Comparison of ENCODE assay signal across 38 cellular contexts in the genomic region with DNA sequence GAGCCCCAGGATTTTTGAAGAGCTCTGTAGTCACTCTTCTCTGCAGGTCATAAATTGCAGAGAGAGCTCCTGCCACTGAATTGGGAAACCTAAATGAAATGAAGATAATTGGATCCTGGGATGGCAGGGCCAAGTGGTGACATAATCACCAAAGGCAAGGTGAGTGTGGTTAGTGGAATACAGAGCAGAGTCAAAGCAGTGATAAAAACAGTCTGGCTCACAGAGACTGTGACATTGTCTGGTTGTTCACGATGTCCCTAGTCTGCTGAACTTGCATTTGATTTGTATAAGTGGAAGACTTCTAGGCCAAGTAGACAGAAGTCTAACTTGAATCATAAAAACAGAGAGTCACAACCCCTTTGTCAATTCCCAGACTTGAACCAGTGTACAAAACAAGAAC. TPM values are rescaled to one million over a fixed set of nuclear protein-coding genes. Genes with fewer than 3 reads are reported as not detected.
"Had no signal": no experiment of that assay in that cellular context is flagged by ENCODE, and none has a peak within 500 bp of the region (broad histone marks: within the 10 kb centered on the region; RNA-seq: fewer than 3 reads in every experiment).

No MANE protein-coding gene starts in this region.

- FAIRE-seq: astrocyte, TTC549 had no signal

- H3K27ac ChIP-seq: adrenal gland, body of pancreas, brain microvascular endothelial cell, breast epithelium, cardiac muscle cell, VCaP had no signal

- H3K36me3 ChIP-seq: adrenal gland, brain microvascular endothelial cell, breast epithelium, cardiac muscle cell had no signal

- H3K27me3 ChIP-seq: adrenal gland, body of pancreas, brain microvascular endothelial cell, breast epithelium, cardiac muscle cell had no signal

- DNase-seq: activated B cell treated with CpG ODN at 0.5 μM for 24 hours; activated CD4-positive, alpha-beta memory T cell treated with anti-CD3 and anti-CD28 coated beads for 36 hours; activated CD4-positive, alpha-beta T cell treated with anti-CD3 and anti-CD28 coated beads for 4 hours; activated CD4-positive, alpha-beta T cell treated with anti-CD3 and anti-CD28 coated beads, Interleukin-2, amount 10 ng/mL, durations not matched to agents 24 days and 14 days; activated CD4-positive, alpha-beta T cell treated with anti-CD3 and anti-CD28 coated beads, Interleukin-2, amount 50 U/mL, for 1 hour; activated CD4-positive, alpha-beta T cell treated with anti-CD3 and anti-CD28 coated beads, Interleukin-2, amount 50 U/mL, for 4 hours; activated CD4-positive, CD25-positive, alpha-beta regulatory T cell treated with anti-CD3 and anti-CD28 coated beads, Interleukin-2, amount 50 U/mL, for 72 hours; activated CD8-positive, alpha-beta memory T cell treated with anti-CD3 and anti-CD28 coated beads, Interleukin-2, amount 50 U/mL, for 4 hours; activated CD8-positive, alpha-beta T cell treated with anti-CD3 and anti-CD28 coated beads for 36 hours; activated effector memory CD4-positive, alpha-beta T cell treated with anti-CD3 and anti-CD28 coated beads, Interleukin-2, amount 50 U/mL, for 16 hours; activated gamma-delta T cell treated with Interleukin-2 at 50 U/mL for 16 hours; activated naive CD4-positive, alpha-beta T cell; activated naive CD4-positive, alpha-beta T cell treated with anti-CD3 and anti-CD28 coated beads for 36 hours; activated naive CD4-positive, alpha-beta T cell treated with anti-CD3 and anti-CD28 coated beads, Interleukin-2, amount 50 U/mL, for 16 hours; activated naive CD8-positive, alpha-beta T cell treated with anti-CD3 and anti-CD28 coated beads for 36 hours; activated T-cell treated with anti-CD3 and anti-CD28 coated beads for 4 hours; activated T-cell treated with anti-CD3 and anti-CD28 coated beads, Interleukin-2, amount 50 U/mL, for 1 hour; activated T-cell treated with anti-CD3 and anti-CD28 coated beads, Interleukin-2, amount 50 U/mL, for 4 hours; activated T-cell treated with anti-CD3 and anti-CD28 coated beads, Interleukin-2, amount 50 U/mL, for 72 hours; adrenal gland; amniotic stem cell; aorta; body of pancreas; brain microvascular endothelial cell; central memory CD4-positive, alpha-beta T cell; T-helper 1 cell; T-helper 2 cell; T-helper 9 cell had no signal

- H3K9me3 ChIP-seq: adrenal gland, body of pancreas, breast epithelium had no signal

- H3K4me3 ChIP-seq: adrenal gland, body of pancreas, breast epithelium, cardiac muscle cell had no signal

- ATAC-seq: activated CD8-positive, alpha-beta T cell treated with anti-CD3 and anti-CD28 coated beads for 36 hours; activated naive CD4-positive, alpha-beta T cell treated with anti-CD3 and anti-CD28 coated beads, Interleukin-2, amount 50 U/mL, for 72 hours; activated T-cell treated with anti-CD3 and anti-CD28 coated beads, Interleukin-2, amount 50 U/mL, for 4 hours; activated T-cell treated with anti-CD3 and anti-CD28 coated beads, Interleukin-2, amount 50 U/mL, for 72 hours; activated T-helper 17 cell treated with anti-CD3 and anti-CD28 coated beads, Interleukin-2, amount 50 U/mL, for 72 hours; body of pancreas had no signal

- H3K4me1 ChIP-seq: adrenal gland, body of pancreas, breast epithelium had no signal

RNA-seq across cellular contexts. Expression of a gene that starts 26.8 kb away (rescaled TPM):
- total RNA-seq: activated B cell treated with CpG ODN at 0.5 μM for 24 hours; activated CD4-positive, alpha-beta memory T cell treated with anti-CD3 and anti-CD28 coated beads for 36 hours; activated CD4-positive, alpha-beta T cell treated with anti-CD3 and anti-CD28 coated beads, Interleukin-2, amount 10 ng/mL, durations not matched to agents 24 days and 14 days; activated CD8-positive, alpha-beta memory T cell treated with anti-CD3 and anti-CD28 coated beads for 36 hours; activated CD8-positive, alpha-beta T cell treated with anti-CD3 and anti-CD28 coated beads for 36 hours; activated naive CD4-positive, alpha-beta T cell treated with anti-CD3 and anti-CD28 coated beads for 36 hours; activated naive CD4-positive, alpha-beta T cell treated with anti-CD3 and anti-CD28 coated beads, Interleukin-2, amount 50 U/mL, for 72 hours; activated naive CD8-positive, alpha-beta T cell treated with anti-CD3 and anti-CD28 coated beads for 36 hours; activated T-cell treated with anti-CD3 and anti-CD28 coated beads, Interleukin-2, amount 50 U/mL, for 4 hours; activated T-cell treated with anti-CD3 and anti-CD28 coated beads, Interleukin-2, amount 50 U/mL, for 72 hours; activated T-helper 1 cell treated with anti-CD3 and anti-CD28 coated beads, Interleukin-12 subunit alpha, Interleukin-12 subunit beta, Interleukin-2, Interleukin-4 antibody, amounts not matched to agents 30 ng/mL and 10 ng/mL and 1 ng/mL, durations not matched to agents 14 hours and 24 hours and 36 hours; activated T-helper 17 cell treated with anti-CD3 and anti-CD28 coated beads, Interleukin-2, amount 50 U/mL, for 72 hours; adrenal gland; aorta; astrocyte; body of pancreas; breast epithelium; cardiac muscle cell; cerebellum had no signal
- polyA plus RNA-seq: adrenal gland, aorta, cardiac muscle cell had no signal
